In the genomic region with DNA sequence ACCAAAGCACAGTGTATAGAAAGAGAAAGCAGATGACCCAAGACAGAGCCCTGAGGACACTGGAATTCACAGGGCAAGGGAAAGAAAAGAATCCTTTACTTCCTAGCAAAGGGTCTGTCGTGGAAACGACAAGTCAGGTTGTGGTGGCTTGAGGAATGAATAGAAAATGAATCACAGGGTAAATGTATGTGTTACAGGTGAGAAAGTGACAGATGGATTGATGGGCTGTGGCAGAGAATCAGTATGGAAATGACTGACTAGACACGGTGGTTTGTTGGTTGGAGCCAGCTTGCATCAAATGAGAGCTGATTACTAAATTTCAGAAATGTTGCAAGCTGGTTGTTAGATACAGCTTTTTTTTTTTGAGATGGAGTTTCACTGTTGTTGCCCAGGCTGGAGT, we compare ENCODE assay signal across 14 cellular contexts. TPM values are rescaled to one million over a fixed set of nuclear protein-coding genes. Genes with fewer than 3 reads are reported as not detected.
A peak's percentile ranks its signal among the peaks of the same experiment; 100 is the strongest.
DNase-seq lines count a peak whose midpoint lies in the region; ATAC-seq and TF ChIP-seq lines count a peak whose summit lies in the region.
"Had no signal": no experiment of that assay in that cellular context is flagged by ENCODE, and none has a peak within 500 bp of the region (broad histone marks: within the 10 kb centered on the region; RNA-seq: fewer than 3 reads in every experiment).

No MANE protein-coding gene starts in this region.

- peak overlapping the region; percentile 49 for H3K27ac Mint-ChIP-seq in T-helper 17 cell
- no peak overlapping the region for H3K27ac Mint-ChIP-seq in mesothelial cell of epicardium

- DNase-seq in DND-41 (no peak), T-helper 17 cell (no peak), islet precursor cell (peak; percentile 64), NCI-H1105 (lab: John Stamatoyannopoulos, UW) (no peak), mesothelial cell of epicardium (ENCODE audit: low spot score in 2 of 2, unreplicated experiment in 2 of 2) (no peak)
- DNase-seq: activated gamma-delta T cell treated with Interleukin-2 at 50 U/mL for 16 hours; CD4-positive, alpha-beta memory T cell; cortex of kidney; left ventricle myocardium superior; NCI-H1417 treated with DMSO at 0.1 percent for 48 hours; NK-92 treated with Interleukin-12 subunit alpha and Interleukin-12 subunit beta, amount 100 ng/mL, for 24 hours had no signal

- H3K4me1 ChIP-seq in DND-41 (ENCODE audit: insufficient read depth, low read length) = peaks cover 22% of the 10 kb centered on the region

- H3K4me1 Mint-ChIP-seq in T-helper 17 cell = peaks cover 14% of the 10 kb centered on the region
- H3K4me1 Mint-ChIP-seq in mesothelial cell of epicardium = no peaks in the 10 kb centered on the region

- H2AFZ ChIP-seq in DND-41 (ENCODE audit: low read depth, low read length) = no peak overlapping the region

- H3K9ac ChIP-seq in DND-41 (ENCODE audit: low read depth, low read length) = no peak overlapping the region

- peak overlapping the region; percentile 48; the same call in 1 of the 2 replicates for H3K27ac ChIP-seq in DND-41 (ENCODE audit: low read length)

- H3K27me3 ChIP-seq in DND-41 (ENCODE audit: insufficient read depth, low read length, poor library complexity) = no peaks in the 10 kb centered on the region

- no peak overlapping the region for H3K4me3 ChIP-seq in DND-41 (ENCODE audit: low read depth in 1 of 2, low read length in 2 of 2)

- no peak for TF ChIP-seq CTCF in DND-41 (IDR thresholded peaks at IDR 0.05; ENCODE audit: borderline replicate concordance, extremely low read depth, low read length, poor library complexity, severe bottlenecking)
- TF ChIP-seq CTCF in mesothelial cell of epicardium (IDR thresholded peaks at IDR 0.05; ENCODE audit: unreplicated experiment) = no peak

- H3K36me3 Mint-ChIP-seq in T-helper 17 cell (ENCODE audit: low read depth) (no peaks in the 10 kb centered on the region), mesothelial cell of epicardium (peaks cover 5% of the 10 kb centered on the region)

- ATAC-seq in DND-41 (ENCODE audit: insufficient read depth, low read depth) (no peak), GM18867 (IDR thresholded peaks at IDR 0.05; ENCODE audit: unreplicated experiment) (peak; percentile 69), T-helper 17 cell (no peak), HG03565 (IDR thresholded peaks at IDR 0.05; ENCODE audit: unreplicated experiment) (no peak), HG02938 (IDR thresholded peaks at IDR 0.05; ENCODE audit: unreplicated experiment) (no peak)
- ATAC-seq: left ventricle myocardium superior had no signal

- H3K79me2 ChIP-seq in DND-41 (ENCODE audit: insufficient read depth, low read length) = no peaks in the 10 kb centered on the region

- H3K4me3 Mint-ChIP-seq in T-helper 17 cell = peak overlapping the region; percentile 51
- H3K4me3 Mint-ChIP-seq in mesothelial cell of epicardium = no peak overlapping the region

- no peaks in the 10 kb centered on the region for H4K20me1 ChIP-seq in DND-41 (ENCODE audit: insufficient read depth, low read length)

- no peaks in the 10 kb centered on the region for H3K36me3 ChIP-seq in DND-41 (ENCODE audit: insufficient read depth, low read length)

- H3K4me2 ChIP-seq in DND-41 (ENCODE audit: insufficient read depth, low read length) = no peak overlapping the region

- peaks cover 12% of the 10 kb centered on the region for H3K9me3 Mint-ChIP-seq in mesothelial cell of epicardium
- H3K9me3 Mint-ChIP-seq: CD4-positive, alpha-beta memory T cell had no signal

- H3K9me3 ChIP-seq in DND-41 (ENCODE audit: insufficient read depth, low read length, severe bottlenecking) (no peaks in the 10 kb centered on the region), T-helper 17 cell (ENCODE audit: control insufficient read depth, low read length, poor library complexity, severe bottlenecking) (no peaks in the 10 kb centered on the region)

- H3K27me3 Mint-ChIP-seq in T-helper 17 cell (no peaks in the 10 kb centered on the region), mesothelial cell of epicardium (ENCODE audit: low read depth) (no peaks in the 10 kb centered on the region)
- H3K27me3 Mint-ChIP-seq: CD4-positive, alpha-beta memory T cell had no signal

RNA-seq across cellular contexts. Expression of a gene that starts 46.9 kb away (rescaled TPM):
- total RNA-seq in T-helper 17 cell = 100 to 1,000 TPM; 269 to 384 TPM
- 181 to 186 TPM (median 182 TPM) in 3 replicates for total RNA-seq in mesothelial cell of epicardium
